Comparison of ENCODE assay signal across 10 cellular contexts in genomic region chr12:4909397-4909733, GRCh38. TPM values are rescaled to one million over a fixed set of nuclear protein-coding genes. Genes with fewer than 3 reads are reported as not detected.
A peak's percentile ranks its signal among the peaks of the same experiment; 100 is the strongest.
DNase-seq lines count a peak whose midpoint lies in the region; ATAC-seq and TF ChIP-seq lines count a peak whose summit lies in the region.
"Had no signal": no experiment of that assay in that cellular context is flagged by ENCODE, and none has a peak within 500 bp of the region (broad histone marks: within the 10 kb centered on the region; RNA-seq: fewer than 3 reads in every experiment).

No MANE protein-coding gene starts in this region.

- peaks cover 6% of the 10 kb centered on the region for H3K9me3 Mint-ChIP-seq in WTC11
- no peaks in the 10 kb centered on the region for H3K9me3 Mint-ChIP-seq in stimulated activated effector memory CD8-positive, alpha-beta T cell treated with anti-CD3 and anti-CD28 coated beads, Interleukin-12 subunit alpha, Interleukin-12 subunit beta, amount 100 ng/mL, for 72 hours

- H3K27me3 Mint-ChIP-seq in WTC11 (ENCODE audit: low read depth), result peaks cover 5% of the 10 kb centered on the region

- CTCF ChIA-PET in WTC11 (lab: Charles Lee), result interaction anchor here (0.6 to 5.8 kb wide), 21 partner anchors 39 to 526 kb away, joined by 3 to 37 read pairs (median 3); a partner anchor contains a TSS

- peaks cover 11% of the 10 kb centered on the region for H3K36me3 Mint-ChIP-seq in WTC11
- H3K36me3 Mint-ChIP-seq in stimulated activated effector memory CD8-positive, alpha-beta T cell treated with anti-CD3 and anti-CD28 coated beads, Interleukin-12 subunit alpha, Interleukin-12 subunit beta, amount 100 ng/mL, for 72 hours, result no peaks in the 10 kb centered on the region

- H3K4me1 Mint-ChIP-seq in WTC11, result peaks cover 13% of the 10 kb centered on the region
- peaks cover 14% of the 10 kb centered on the region for H3K4me1 Mint-ChIP-seq in stimulated activated effector memory CD8-positive, alpha-beta T cell treated with anti-CD3 and anti-CD28 coated beads, Interleukin-12 subunit alpha, Interleukin-12 subunit beta, amount 100 ng/mL, for 72 hours

- peak overlapping the region; percentile 78 for H3K4me3 Mint-ChIP-seq in WTC11
- peak overlapping the region; percentile 61 for H3K4me3 Mint-ChIP-seq in stimulated activated effector memory CD8-positive, alpha-beta T cell treated with anti-CD3 and anti-CD28 coated beads, Interleukin-12 subunit alpha, Interleukin-12 subunit beta, amount 100 ng/mL, for 72 hours

- DNase-seq in NCI-H1092 treated with DMSO at 0.1 percent for 48 hours (lab: John Stamatoyannopoulos, UW) (peak; percentile 59), NCI-H1092 (lab: John Stamatoyannopoulos, UW) (no peak), WTC11 (ENCODE audit: low spot score) (peak; percentile 30), kidney tubule cell (ENCODE audit: low spot score) (no peak), C1 segment of cervical spinal cord (lab: John Stamatoyannopoulos, UW) (no peak)
- no peak for DNase-seq in stimulated activated effector memory CD8-positive, alpha-beta T cell treated with anti-CD3 and anti-CD28 coated beads, Interleukin-12 subunit alpha, Interleukin-12 subunit beta, amount 100 ng/mL, for 72 hours (ENCODE audit: low spot score in 2 of 2)

- TF ChIP-seq CTCF in WTC11 (IDR thresholded peaks at IDR 0.05), result no peak

- POLR2A ChIA-PET in WTC11 (lab: Charles Lee), result interaction anchor here (1.2 kb wide), 1 partner anchor 66 kb away, joined by 3 read pairs; no protein-coding TSS in a partner anchor

- peak overlapping the region; percentile 56 for H3K4me3 ChIP-seq in iPS-11a (ENCODE audit: low read depth, low read length)

- peak; percentile 4; the same call in 1 of the 2 replicates for ATAC-seq in WTC11
- no peak for ATAC-seq in stimulated activated effector memory CD8-positive, alpha-beta T cell treated with anti-CD3 and anti-CD28 coated beads, Interleukin-12 subunit alpha, Interleukin-12 subunit beta, amount 100 ng/mL, for 72 hours
- no peak for ATAC-seq in GM19023 (IDR thresholded peaks at IDR 0.05; ENCODE audit: unreplicated experiment)

- H3K27ac Mint-ChIP-seq in WTC11, result no peak overlapping the region
- H3K27ac Mint-ChIP-seq in stimulated activated effector memory CD8-positive, alpha-beta T cell treated with anti-CD3 and anti-CD28 coated beads, Interleukin-12 subunit alpha, Interleukin-12 subunit beta, amount 100 ng/mL, for 72 hours, result no peak overlapping the region

TF ChIP-seq in WTC11, 78 proteins besides CTCF, POLR2A, EP300 and RAD21:
- TF ChIP-seq TEAD4 (CRISPR knock-in tag; IDR thresholded peaks at IDR 0.05), result no peak
- no peak for TF ChIP-seq ARID4B (CRISPR knock-in tag; IDR thresholded peaks at IDR 0.05; ENCODE audit: borderline replicate concordance)
- no peak for TF ChIP-seq ZBTB21 (CRISPR knock-in tag; IDR thresholded peaks at IDR 0.05; ENCODE audit: borderline replicate concordance)
- no peak for TF ChIP-seq ZNF219 (CRISPR knock-in tag; IDR thresholded peaks at IDR 0.05; ENCODE audit: borderline replicate concordance)
- TF ChIP-seq CDX4 (CRISPR knock-in tag; IDR thresholded peaks at IDR 0.05; ENCODE audit: borderline replicate concordance), result no peak
- no peak for TF ChIP-seq GABPB1 (CRISPR knock-in tag; IDR thresholded peaks at IDR 0.05)
- no peak for TF ChIP-seq SOX15 (CRISPR knock-in tag; IDR thresholded peaks at IDR 0.05)
- no peak for TF ChIP-seq OVOL2 (CRISPR knock-in tag; IDR thresholded peaks at IDR 0.05; ENCODE audit: borderline replicate concordance)
TF ChIP-seq in WTC11: peak in this region for 0.

RNA-seq across cellular contexts. Expression of gene KCNA1, which starts 0.3 kb away (rescaled TPM):
- 0.04 to 0.11 TPM (median 0.07 TPM) in 3 replicates for total RNA-seq in WTC11 (2021)
- total RNA-seq: A172, RPMI7951 had no signal

Comparison
In these comparisons a context has a peak if more than half of its experiments do, and no peak if none do; other contexts are left out.
1. DNase-seq: peak in NCI-H1092 treated with DMSO at 0.1 percent for 48 hours (single experiment) and WTC11 (single experiment); none in NCI-H1092 (single experiment), stimulated activated effector memory CD8-positive, alpha-beta T cell treated with anti-CD3 and anti-CD28 coated beads, Interleukin-12 subunit alpha, Interleukin-12 subunit beta, amount 100 ng/mL, for 72 hours (0 of 2), kidney tubule cell (single experiment) and C1 segment of cervical spinal cord (0 of 14).